Comparison of ENCODE assay signal across 13 cellular contexts in the genomic region with DNA sequence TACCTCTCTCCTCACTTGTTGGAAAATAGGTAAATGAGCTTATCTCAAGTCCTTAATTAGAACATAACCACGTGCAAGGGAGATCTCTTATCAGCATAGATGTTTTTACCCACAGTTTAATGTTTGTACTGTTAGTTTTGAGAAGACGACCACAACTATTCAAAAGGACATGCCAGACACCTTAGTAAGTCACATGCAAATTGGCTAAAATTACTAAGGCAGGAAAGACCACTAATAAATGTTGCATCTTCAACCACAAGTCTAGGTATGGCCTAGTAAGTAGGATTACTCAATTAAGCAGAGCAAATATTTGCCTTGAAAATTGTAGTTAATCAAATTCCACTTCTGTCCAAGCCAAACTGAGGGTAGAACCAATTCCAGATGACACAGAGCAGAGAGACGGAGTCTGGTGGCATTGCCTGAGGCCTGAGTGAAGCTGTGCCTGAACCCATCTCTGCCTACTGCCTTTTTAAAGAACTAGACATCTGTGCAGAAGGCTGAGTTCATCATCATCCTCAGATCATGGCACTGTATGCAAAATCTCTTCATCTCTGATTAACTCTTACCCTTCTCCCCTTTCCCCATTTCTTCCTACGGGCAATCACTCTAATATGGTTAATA. TPM values are rescaled to one million over a fixed set of nuclear protein-coding genes. Genes with fewer than 3 reads are reported as not detected.
A peak's percentile ranks its signal among the peaks of the same experiment; 100 is the strongest.
DNase-seq lines count a peak whose midpoint lies in the region; ATAC-seq, FAIRE-seq and TF ChIP-seq lines count a peak whose summit lies in the region.
"Had no signal": no experiment of that assay in that cellular context is flagged by ENCODE, and none has a peak within 500 bp of the region (broad histone marks: within the 10 kb centered on the region; RNA-seq: fewer than 3 reads in every experiment).

No MANE protein-coding gene starts in this region.

- intact Hi-C loops in left colon (cut with DNase I, micrococcal nuclease): no loop called here

- H3K4me3 Mint-ChIP-seq in effector memory CD8-positive, alpha-beta T cell: peak overlapping the region in 1 of 2 donors; percentile 37

- no peaks in the 10 kb centered on the region for H3K79me1 ChIP-seq in trophoblast cell (ENCODE audit: low read length)

- peaks cover 11 to 23% of the 10 kb centered on the region in 2 donors for H3K4me1 Mint-ChIP-seq in effector memory CD8-positive, alpha-beta T cell (ENCODE audit: low read depth in 2 of 2)

- no peak overlapping the region for H2AFZ ChIP-seq in trophoblast cell (ENCODE audit: insufficient read depth, low read length, poor library complexity)

- H3K36me3 Mint-ChIP-seq in effector memory CD8-positive, alpha-beta T cell (ENCODE audit: insufficient read depth): no peaks in the 10 kb centered on the region

- H3K79me2 ChIP-seq in trophoblast cell (ENCODE audit: control insufficient read depth, insufficient read depth, low read length, poor library complexity): no peaks in the 10 kb centered on the region

- FAIRE-seq in GM12891 (lab: Jason Lieb, UNC) (peak; percentile 40), H54 (lab: Jason Lieb, UNC) (no peak)

- no peak overlapping the region for H3K18ac ChIP-seq in trophoblast cell (ENCODE audit: low read length)

- H3K9me3 ChIP-seq in trophoblast cell (ENCODE audit: insufficient read depth, low read depth, low read length): no peaks in the 10 kb centered on the region

- H4K12ac ChIP-seq in trophoblast cell (ENCODE audit: low read depth, low read length): no peak overlapping the region

- H4K8ac ChIP-seq in trophoblast cell (ENCODE audit: low read depth, low read length): no peak overlapping the region

- H3K27me3 Mint-ChIP-seq in effector memory CD8-positive, alpha-beta T cell: no peaks in the 10 kb centered on the region

- peak; percentile 23 for ATAC-seq in effector memory CD8-positive, alpha-beta T cell (replicated peaks)
- ATAC-seq in left colon: no peak

- H2BK5ac ChIP-seq in trophoblast cell (ENCODE audit: low read depth, low read length, poor library complexity): no peak overlapping the region

- H3K27ac Mint-ChIP-seq in effector memory CD8-positive, alpha-beta T cell: peak overlapping the region in 1 of 2 donors; percentile 11
- H3K27ac Mint-ChIP-seq: progenitor cell of endocrine pancreas had no signal

- no peak overlapping the region for H3K9ac ChIP-seq in trophoblast cell (ENCODE audit: low read length)

- H3K27me3 ChIP-seq in trophoblast cell (ENCODE audit: insufficient read depth, low read length): no peaks in the 10 kb centered on the region

- H3K9me3 Mint-ChIP-seq in effector memory CD8-positive, alpha-beta T cell: no peaks in the 10 kb centered on the region

- H2BK120ac ChIP-seq in trophoblast cell (ENCODE audit: insufficient read depth, low read length, poor library complexity): no peak overlapping the region

- H4K91ac ChIP-seq in trophoblast cell (ENCODE audit: low read depth, low read length): no peak overlapping the region

- H2AK5ac ChIP-seq in trophoblast cell (ENCODE audit: low read length): no peak overlapping the region

- no peak overlapping the region for H2BK12ac ChIP-seq in trophoblast cell (ENCODE audit: low read length)

- TF ChIP-seq POLR2A in GM12891 (IDR thresholded peaks at IDR 0.05; ENCODE audit: low read depth, low read length) (no peak), H54 (IDR thresholded peaks at IDR 0.05; ENCODE audit: low read depth, low read length) (no peak)

- H3K4ac ChIP-seq in trophoblast cell (ENCODE audit: low read depth, low read length): no peak overlapping the region

- no peak overlapping the region for H3K14ac ChIP-seq in trophoblast cell (ENCODE audit: low read length)

- H3K4me2 ChIP-seq in trophoblast cell (ENCODE audit: low read length): no peak overlapping the region

- WGBS in trophoblast cell (ENCODE audit: extremely low coverage, insufficient coverage, insufficient read length): no CpG with 5 or more reads among the region's 4 CpGs

- no peak overlapping the region for H3K27ac ChIP-seq in trophoblast cell (ENCODE audit: low read depth, low read length)

- no peak for DNase-seq in GM12891 (ENCODE audit: insufficient read length, low spot score)
- peak; percentile 23 for DNase-seq in NCI-H526 treated with DMSO at 0.1 percent for 48 hours (lab: John Stamatoyannopoulos, UW)
- DNase-seq in effector memory CD8-positive, alpha-beta T cell: no peak
- peak; percentile 25 to 55 for DNase-seq in trophoblast cell
- DNase-seq in GM19238 (ENCODE audit: insufficient read length, low spot score): no peak
- DNase-seq in left colon: no peak
- no peak for DNase-seq in H54 (ENCODE audit: insufficient read length, low spot score)
- DNase-seq: cerebellar nuclear complex; DND-41; KG1; OCI-M1; stimulated activated naive CD4-positive, alpha-beta T cell treated with Interleukin-2 at 50 U/mL for 16 hours had no signal

- H3K4me1 ChIP-seq in trophoblast cell (ENCODE audit: control insufficient read depth in 1 of 2, insufficient read depth in 2 of 2, low read length in 2 of 2): peaks cover 0 to 2% of the 10 kb centered on the region in 2 experiments

- H3K36me3 ChIP-seq in trophoblast cell (ENCODE audit: control insufficient read depth in 1 of 2, insufficient read depth in 2 of 2, low read length in 2 of 2): no peaks in the 10 kb centered on the region

- no peak overlapping the region for H3K23ac ChIP-seq in trophoblast cell (ENCODE audit: low read length)

- no peak overlapping the region for H3K4me3 ChIP-seq in trophoblast cell (ENCODE audit: low read depth, low read length)

TF ChIP-seq in GM12891, 5 proteins besides CTCF, POLR2A, EP300 and RAD21:
- TF ChIP-seq SPI1 (IDR thresholded peaks at IDR 0.05; ENCODE audit: low read depth, low read length): no peak

RNA-seq across cellular contexts. Expression of a gene that starts 29.7 kb away (rescaled TPM):
- polyA plus RNA-seq in GM12891 (2012; ENCODE audit: low read depth, missing spikeins): 9.8 TPM
- polyA plus RNA-seq in trophoblast cell (2013): 22.6 and 22.9 TPM in 2 replicates
- total RNA-seq in left colon: 1 to 10 TPM; 3.4 to 4.4 TPM

Comparison
In these comparisons a context has a peak if more than half of its experiments do, and no peak if none do; other contexts are left out.
1. DNase-seq: peak in NCI-H526 treated with DMSO at 0.1 percent for 48 hours (single experiment) and trophoblast cell (2 of 2); none in GM12891 (single experiment), effector memory CD8-positive, alpha-beta T cell (0 of 3), GM19238 (single experiment), left colon (0 of 2) and H54 (single experiment).